ENCODE assay signal across 8 cellular contexts in genomic region chr11:77819921-77820564, GRCh38. TPM values are rescaled to one million over a fixed set of nuclear protein-coding genes. Genes with fewer than 3 reads are reported as not detected.
DNase-seq lines count a peak whose midpoint lies in the region; ATAC-seq and TF ChIP-seq lines count a peak whose summit lies in the region.

No MANE protein-coding gene starts in this region.

- H3K9me2 ChIP-seq in Karpas-422 (replicated peaks; ENCODE audit: insufficient read depth, low read length): no peaks in the 10 kb centered on the region

- no peaks in the 10 kb centered on the region for H3K9me3 ChIP-seq in ES-I3 (ENCODE audit: control insufficient read depth, insufficient read depth, low read length)
- no peaks in the 10 kb centered on the region for H3K9me3 ChIP-seq in Karpas-422 (ENCODE audit: low read length)
- no peaks in the 10 kb centered on the region for H3K9me3 ChIP-seq in right lobe of liver

- H3K27ac ChIP-seq in Karpas-422 (ENCODE audit: low read length) (peak overlapping the region; percentile 93), coronary artery (peak overlapping the region; percentile 97 to 99), right lobe of liver (peak overlapping the region; percentile 85 to 94 (median 91))

- H4K20me1 ChIP-seq in Karpas-422 (ENCODE audit: insufficient read depth, low read depth, low read length): peaks cover 24% of the 10 kb centered on the region

- no peak for TF ChIP-seq POLR2A in right lobe of liver (IDR thresholded peaks at IDR 0.05)

- 0% methylated on average over 11 of the region's 55 CpGs for WGBS in right lobe of liver (ENCODE audit: insufficient coverage, low coverage, low lambda C conversion rate, missing lambda C conversion rate)

- peak overlapping the region; percentile 74 for H2AFZ ChIP-seq in Karpas-422 (ENCODE audit: low read length)

- DNase-seq in Karpas-422 (peak; percentile 75), coronary artery (ENCODE audit: low spot score) (peak; percentile 76), right lobe of liver (peak; percentile 55 to 70 (median 65)), foreskin melanocyte (no peak)
- DNase-seq in activated CD4-positive, CD25-positive, alpha-beta regulatory T cell (lab: John Stamatoyannopoulos, UW): peak in 3 of 4 experiments; percentile 16 to 31 (median 27)
- DNase-seq in stimulated activated CD4-positive, alpha-beta T cell treated with anti-CD3 and anti-CD28 coated beads, TNF-alpha, amount 100 ng/mL, for 4 hours (ENCODE audit: low read depth in 3 of 3): peak; percentile 7 to 26 (median 10)

- H3K27me3 ChIP-seq in Karpas-422 (ENCODE audit: low read length) (no peaks in the 10 kb centered on the region), right lobe of liver (no peaks in the 10 kb centered on the region)

- H3K9ac ChIP-seq in ES-I3 (ENCODE audit: low read depth, low read length) (peak overlapping the region; percentile 93), Karpas-422 (ENCODE audit: low read length) (peak overlapping the region; percentile 98)

- no peaks in the 10 kb centered on the region for H3K4me1 ChIP-seq in ES-I3 (ENCODE audit: insufficient read depth, low read length)
- peaks cover 41% of the 10 kb centered on the region for H3K4me1 ChIP-seq in Karpas-422 (ENCODE audit: low read length)
- H3K4me1 ChIP-seq in right lobe of liver: peaks cover 0 to 24% (median 6%) of the 10 kb centered on the region in 4 donors

- H3K36me3 ChIP-seq in ES-I3 (ENCODE audit: insufficient read depth, low read length) (no peaks in the 10 kb centered on the region), Karpas-422 (ENCODE audit: insufficient read depth, low read length) (0 out of 2 replicates have a peak, but pooled peaks cover 3% of the 10 kb centered on the region), right lobe of liver (no peaks in the 10 kb centered on the region)

- intact Hi-C loops in right lobe of liver (cut with DNase I): no loop called here

- H3K79me2 ChIP-seq in Karpas-422 (ENCODE audit: low read length): peaks cover 53% of the 10 kb centered on the region

- H3K4me3 ChIP-seq in Karpas-422 (ENCODE audit: low read length): peak overlapping the region; percentile 87
- H3K4me3 ChIP-seq in coronary artery: peak overlapping the region; percentile 97
- H3K4me3 ChIP-seq in right lobe of liver: peak overlapping the region; percentile 88 to 97 (median 97)

- TF ChIP-seq CTCF in coronary artery (IDR thresholded peaks at IDR 0.05): no peak
- no peak for TF ChIP-seq CTCF in right lobe of liver (IDR thresholded peaks at IDR 0.05)

- ATAC-seq in GM21825 (IDR thresholded peaks at IDR 0.05; ENCODE audit: unreplicated experiment): peak; percentile 17
- peak; percentile 3 to 18 (median 8) for ATAC-seq in right lobe of liver

- peak overlapping the region; percentile 100 for H3K4me2 ChIP-seq in Karpas-422 (ENCODE audit: low read depth, low read length, poor library complexity, severe bottlenecking)

RNA-seq across cellular contexts. Expression of gene RSF1, which starts 0.5 kb away (rescaled TPM):
- 41.1 and 45.1 TPM in 2 replicates for total RNA-seq in Karpas-422 (2014; rRNA removed; shearing (Covaris generic); ENCODE audit: low replicate concordance)
- 10 to 100 TPM in 5 of 6 experiments, 1 to 10 TPM in 1; 8.4 to 23.0 (median 20.6) TPM for total RNA-seq in right lobe of liver

RNA-seq across cellular contexts. Expression of gene AAMDC, which starts 0.9 kb away (rescaled TPM):
- 2.8 and 6.6 TPM in 2 replicates for total RNA-seq in Karpas-422 (2014; rRNA removed; shearing (Covaris generic); ENCODE audit: low replicate concordance)
- 10 to 100 TPM; 10.4 to 19.2 (median 14.5) TPM for total RNA-seq in right lobe of liver
